ENCODE assay signal across 8 cellular contexts in the genomic region with DNA sequence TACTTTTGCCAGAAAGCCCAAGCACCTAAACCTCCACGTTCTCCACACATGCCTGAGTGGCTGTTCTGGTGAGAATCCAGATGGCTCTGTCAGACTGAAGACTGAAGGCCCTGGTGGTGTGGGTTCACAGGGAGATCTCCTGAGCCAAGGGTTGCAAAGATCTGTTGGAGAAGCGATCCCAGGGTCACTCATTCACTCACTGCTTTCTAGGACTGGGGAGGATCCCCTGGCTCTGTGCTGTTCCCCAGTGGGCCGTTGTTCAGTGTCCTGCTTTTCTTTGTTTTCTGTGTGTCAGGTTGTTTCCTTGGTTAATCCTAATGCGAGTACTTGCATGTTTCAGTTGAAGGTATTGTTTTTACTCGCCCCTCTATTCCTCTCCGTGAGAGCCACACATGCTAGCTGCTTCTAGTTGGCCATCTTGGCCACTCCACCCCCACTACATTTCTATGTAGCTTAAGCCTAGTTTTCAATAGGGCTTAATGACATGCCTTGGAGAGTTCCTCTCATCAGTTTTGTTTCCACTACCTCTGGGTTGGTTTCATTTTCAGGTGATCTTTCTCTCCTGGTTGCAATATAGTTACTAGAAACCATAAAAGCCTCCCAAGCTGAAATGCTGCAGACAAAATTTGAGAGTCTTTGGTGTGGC.
A peak's percentile ranks its signal among the peaks of the same experiment; 100 is the strongest.
DNase-seq lines count a peak whose midpoint lies in the region; ATAC-seq and TF ChIP-seq lines count a peak whose summit lies in the region.

No MANE protein-coding gene starts in this region.

- no peak for TF ChIP-seq CTCF in smooth muscle cell (IDR thresholded peaks at IDR 0.05; ENCODE audit: borderline replicate concordance, insufficient read depth, poor library complexity, severe bottlenecking)

- H3K27me3 ChIP-seq in smooth muscle cell (ENCODE audit: low read depth): no peaks in the 10 kb centered on the region
- H3K27me3 ChIP-seq in GM23248 (replicated peaks; ENCODE audit: insufficient read depth): no peaks in the 10 kb centered on the region

- DNase-seq in activated CD4-positive, CD25-positive, alpha-beta regulatory T cell treated with anti-CD3 and anti-CD28 coated beads, Interleukin-2, amount 50 U/mL, for 72 hours: no peak
- DNase-seq in T-cell (no peak), AG20443 (ENCODE audit: low spot score) (no peak), smooth muscle cell (lab: John Stamatoyannopoulos, UW; ENCODE audit: unreplicated experiment) (no peak), GM23248 (no peak)
- DNase-seq in stimulated activated CD8-positive, alpha-beta memory T cell treated with anti-CD3 and anti-CD28 coated beads, Interleukin-15, amount 100 ng/mL, for 48 hours (ENCODE audit: low read depth in 2 of 2): peak; percentile 15 to 25

- no peaks in the 10 kb centered on the region for H3K27me3 Mint-ChIP-seq in T-cell

- H3K9me3 ChIP-seq in smooth muscle cell (replicated peaks; ENCODE audit: low read depth): no peaks in the 10 kb centered on the region
- peaks cover 3% of the 10 kb centered on the region for H3K9me3 ChIP-seq in GM23248 (ENCODE audit: low read depth)

- in situ Hi-C loops in GM23248 (cut with MboI): no loop called here

- no peak overlapping the region for H3K4me3 ChIP-seq in smooth muscle cell
- no peak overlapping the region for H3K4me3 ChIP-seq in GM23248

- POLR2A ChIA-PET in T-cell (lab: Charles Lee): no interaction called here

- H3F3A ChIP-seq in smooth muscle cell (ENCODE audit: low read depth) (no peaks in the 10 kb centered on the region), GM23248 (ENCODE audit: insufficient read depth) (no peaks in the 10 kb centered on the region)

- H3K36me3 ChIP-seq in smooth muscle cell (ENCODE audit: low read depth): no peaks in the 10 kb centered on the region
- H3K36me3 ChIP-seq in GM23248 (ENCODE audit: low read depth): 0 out of 2 replicates have a peak, but pooled peaks cover 3% of the 10 kb centered on the region

- no peaks in the 10 kb centered on the region for H3K9me3 Mint-ChIP-seq in T-cell

- ATAC-seq in activated CD4-positive, CD25-positive, alpha-beta regulatory T cell treated with anti-CD3 and anti-CD28 coated beads, Interleukin-2, amount 50 U/mL, for 24 hours: peak; percentile 86 to 90
- ATAC-seq in HG02759 (IDR thresholded peaks at IDR 0.05; ENCODE audit: unreplicated experiment) (peak; percentile 95), T-cell (replicated peaks in 1 of 4) (peak; percentile 51 to 71 (median 58))

- H3K27ac ChIP-seq in smooth muscle cell (ENCODE audit: low read depth) (no peak overlapping the region), GM23248 (no peak overlapping the region)

- H2AFZ ChIP-seq in smooth muscle cell (ENCODE audit: low read depth) (no peak overlapping the region), GM23248 (no peak overlapping the region)

- H3K79me2 ChIP-seq in smooth muscle cell (ENCODE audit: low read depth) (no peaks in the 10 kb centered on the region), GM23248 (ENCODE audit: insufficient read depth) (peaks cover 7% of the 10 kb centered on the region; the same call in 1 of the 2 replicates)

- peaks cover 51 to 61% (median 59%) of the 10 kb centered on the region in 3 donors for H3K4me1 Mint-ChIP-seq in T-cell

- H3K27ac Mint-ChIP-seq in T-cell: peak overlapping the region; percentile 64 to 87

- H3K4me3 Mint-ChIP-seq in T-cell: peak overlapping the region; percentile 29 to 46 (median 36)

- 94% methylated on average over 6 of the region's 6 CpGs for WGBS in smooth muscle cell (ENCODE audit: low lambda C conversion rate)
- 97 to 99% methylated on average over 6 of the region's 6 CpGs for WGBS in GM23248 (ENCODE audit: low coverage in 1 of 2, low lambda C conversion rate in 2 of 2, missing lambda C conversion rate in 2 of 2), 2 experiments

- H3K4me1 ChIP-seq in smooth muscle cell (ENCODE audit: low read depth) (peaks cover 10% of the 10 kb centered on the region), GM23248 (ENCODE audit: insufficient read depth) (peaks cover 4% of the 10 kb centered on the region)

- no peaks in the 10 kb centered on the region for H3K36me3 Mint-ChIP-seq in T-cell

- CTCF ChIA-PET in T-cell (lab: Charles Lee): interaction anchor here (0.6 to 0.9 kb wide), 2 partner anchors 144 to 166 kb away, joined by 3 to 4 read pairs; no protein-coding TSS in a partner anchor

- H3K4me2 ChIP-seq in smooth muscle cell: no peak overlapping the region
- no peak overlapping the region for H3K4me2 ChIP-seq in GM23248 (ENCODE audit: unreplicated experiment)

- H3K9ac ChIP-seq in smooth muscle cell (ENCODE audit: low read depth) (no peak overlapping the region), GM23248 (no peak overlapping the region)

- H4K20me1 ChIP-seq in smooth muscle cell (ENCODE audit: low read depth) (no peaks in the 10 kb centered on the region), GM23248 (ENCODE audit: insufficient read depth) (no peaks in the 10 kb centered on the region)

- H3K9me2 ChIP-seq in GM23248 (ENCODE audit: insufficient read depth): no peaks in the 10 kb centered on the region

Comparison
In these comparisons a context has a peak if more than half of its experiments do, and no peak if none do; other contexts are left out.
1. DNase-seq: peak in stimulated activated CD8-positive, alpha-beta memory T cell treated with anti-CD3 and anti-CD28 coated beads, Interleukin-15, amount 100 ng/mL, for 48 hours (2 of 2); none in activated CD4-positive, CD25-positive, alpha-beta regulatory T cell treated with anti-CD3 and anti-CD28 coated beads, Interleukin-2, amount 50 U/mL, for 72 hours (single experiment), T-cell (0 of 34), AG20443 (single experiment), smooth muscle cell (single experiment) and GM23248 (single experiment).
2. Peak in every context shown above with its lines, with median percentiles within 50 percentile points of each other: ATAC-seq.